Comparison of ENCODE assay signal across 1 cellular context in genomic region chr14:19947413-19948090, GRCh38.
TF ChIP-seq lines count a peak whose summit lies in the region.

No MANE protein-coding gene starts in this region.

TF ChIP-seq in K562, 482 proteins besides CTCF, POLR2A, EP300 and RAD21:
- TF ChIP-seq, protein P1, sequence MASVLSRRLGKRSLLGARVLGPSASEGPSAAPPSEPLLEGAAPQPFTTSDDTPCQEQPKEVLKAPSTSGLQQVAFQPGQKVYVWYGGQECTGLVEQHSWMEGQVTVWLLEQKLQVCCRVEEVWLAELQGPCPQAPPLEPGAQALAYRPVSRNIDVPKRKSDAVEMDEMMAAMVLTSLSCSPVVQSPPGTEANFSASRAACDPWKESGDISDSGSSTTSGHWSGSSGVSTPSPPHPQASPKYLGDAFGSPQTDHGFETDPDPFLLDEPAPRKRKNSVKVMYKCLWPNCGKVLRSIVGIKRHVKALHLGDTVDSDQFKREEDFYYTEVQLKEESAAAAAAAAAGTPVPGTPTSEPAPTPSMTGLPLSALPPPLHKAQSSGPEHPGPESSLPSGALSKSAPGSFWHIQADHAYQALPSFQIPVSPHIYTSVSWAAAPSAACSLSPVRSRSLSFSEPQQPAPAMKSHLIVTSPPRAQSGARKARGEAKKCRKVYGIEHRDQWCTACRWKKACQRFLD (CRISPR knock-in tag; IDR thresholded peaks at IDR 0.05), result no peak
- no peak for TF ChIP-seq CUX1 (CRISPR knock-in tag; IDR thresholded peaks at IDR 0.05)
- no peak for TF ChIP-seq ZNF76 (CRISPR knock-in tag; IDR thresholded peaks at IDR 0.05; ENCODE audit: borderline replicate concordance)
- TF ChIP-seq, protein P2, sequence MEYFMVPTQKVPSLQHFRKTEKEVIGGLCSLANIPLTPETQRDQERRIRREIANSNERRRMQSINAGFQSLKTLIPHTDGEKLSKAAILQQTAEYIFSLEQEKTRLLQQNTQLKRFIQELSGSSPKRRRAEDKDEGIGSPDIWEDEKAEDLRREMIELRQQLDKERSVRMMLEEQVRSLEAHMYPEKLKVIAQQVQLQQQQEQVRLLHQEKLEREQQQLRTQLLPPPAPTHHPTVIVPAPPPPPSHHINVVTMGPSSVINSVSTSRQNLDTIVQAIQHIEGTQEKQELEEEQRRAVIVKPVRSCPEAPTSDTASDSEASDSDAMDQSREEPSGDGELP (CRISPR knock-in tag; IDR thresholded peaks at IDR 0.05; ENCODE audit: borderline replicate concordance), result no peak
- no peak for TF ChIP-seq SUPT5H (IDR thresholded peaks at IDR 0.05)
- no peak for TF ChIP-seq ZNF57 (CRISPR knock-in tag; IDR thresholded peaks at IDR 0.05)
- no peak for TF ChIP-seq YBX1 (IDR thresholded peaks at IDR 0.05)
- no peak for TF ChIP-seq TOE1 (IDR thresholded peaks at IDR 0.05; ENCODE audit: borderline replicate concordance)
- TF ChIP-seq TOE1 (CRISPR knock-in tag; IDR thresholded peaks at IDR 0.05; ENCODE audit: borderline replicate concordance, low read depth), result no peak
TF ChIP-seq in K562: peak in this region for 0.
